In the genomic region with DNA sequence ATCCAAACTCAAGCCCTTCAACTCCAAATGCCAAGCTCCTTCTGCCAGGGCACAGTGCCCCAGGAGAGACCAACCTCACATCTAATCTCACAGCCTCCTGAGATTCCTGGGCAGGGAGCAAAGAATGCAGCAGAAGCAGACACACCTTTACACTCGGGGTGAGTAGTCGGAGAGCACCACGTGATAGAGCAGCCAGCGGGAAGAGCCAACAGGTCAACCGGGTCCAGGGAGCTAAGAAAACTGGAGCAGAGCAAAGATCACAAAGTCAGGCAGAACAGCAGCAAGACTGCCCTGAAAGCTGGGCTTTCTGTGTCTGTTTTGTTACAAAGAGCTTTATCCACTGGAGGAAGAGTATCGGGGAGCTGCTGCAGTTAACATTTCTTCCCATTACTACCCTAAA, we compare ENCODE assay signal across 15 cellular contexts.
"Had no signal": no experiment of that assay in that cellular context is flagged by ENCODE, and none has a peak within 500 bp of the region (broad histone marks: within the 10 kb centered on the region; RNA-seq: fewer than 3 reads in every experiment).

No MANE protein-coding gene starts in this region.

- ATAC-seq: activated CD8-positive, alpha-beta memory T cell treated with anti-CD3 and anti-CD28 coated beads, Interleukin-2, amount 10 ng/mL, durations not matched to agents 7 days and 5 days; activated naive CD4-positive, alpha-beta T cell treated with anti-CD3 and anti-CD28 coated beads, Interleukin-2, amount 50 U/mL, for 72 hours; natural killer cell treated with Interleukin-12 subunit alpha and Interleukin-12 subunit beta and Interleukin-15 and Interleukin-18, amount 100 ng/mL, for 72 hours; stimulated activated naive CD8-positive, alpha-beta T cell treated with anti-CD3 and anti-CD28 coated beads, Interleukin-15, amount 100 ng/mL, for 72 hours had no signal

- H3K27ac Mint-ChIP-seq: activated CD8-positive, alpha-beta memory T cell treated with anti-CD3 and anti-CD28 coated beads, Interleukin-2, amount 10 ng/mL, durations not matched to agents 7 days and 5 days; activated naive CD4-positive, alpha-beta T cell treated with anti-CD3 and anti-CD28 coated beads, Interleukin-2, amount 50 U/mL, for 72 hours; activated T-cell treated with anti-CD3 and anti-CD28 coated beads, Interleukin-2, amount 50 U/mL, for 24 hours; brain; natural killer cell treated with Interleukin-12 subunit alpha and Interleukin-12 subunit beta and Interleukin-15 and Interleukin-18, amount 100 ng/mL, for 72 hours; stimulated activated naive CD8-positive, alpha-beta T cell treated with anti-CD3 and anti-CD28 coated beads, Interleukin-15, amount 100 ng/mL, for 72 hours had no signal

- H3K4me3 Mint-ChIP-seq: activated CD8-positive, alpha-beta memory T cell treated with anti-CD3 and anti-CD28 coated beads, Interleukin-2, amount 10 ng/mL, durations not matched to agents 7 days and 5 days; activated T-cell treated with anti-CD3 and anti-CD28 coated beads, Interleukin-2, amount 50 U/mL, for 24 hours; brain; natural killer cell treated with Interleukin-12 subunit alpha and Interleukin-12 subunit beta and Interleukin-15 and Interleukin-18, amount 100 ng/mL, for 72 hours; stimulated activated naive CD8-positive, alpha-beta T cell treated with anti-CD3 and anti-CD28 coated beads, Interleukin-15, amount 100 ng/mL, for 72 hours had no signal

- H3K9me3 ChIP-seq: vagina had no signal

- H3K36me3 Mint-ChIP-seq: activated CD8-positive, alpha-beta memory T cell treated with anti-CD3 and anti-CD28 coated beads, Interleukin-2, amount 10 ng/mL, durations not matched to agents 7 days and 5 days; activated naive CD4-positive, alpha-beta T cell treated with anti-CD3 and anti-CD28 coated beads, Interleukin-2, amount 50 U/mL, for 72 hours; brain; natural killer cell treated with Interleukin-12 subunit alpha and Interleukin-12 subunit beta and Interleukin-15 and Interleukin-18, amount 100 ng/mL, for 72 hours had no signal

- H3K4me3 ChIP-seq: dorsolateral prefrontal cortex, vagina had no signal

- H3K9me3 Mint-ChIP-seq: activated naive CD4-positive, alpha-beta T cell treated with anti-CD3 and anti-CD28 coated beads, Interleukin-2, amount 50 U/mL, for 72 hours; activated T-cell treated with anti-CD3 and anti-CD28 coated beads, Interleukin-2, amount 50 U/mL, for 24 hours; natural killer cell treated with Interleukin-12 subunit alpha and Interleukin-12 subunit beta and Interleukin-15 and Interleukin-18, amount 100 ng/mL, for 72 hours; stimulated activated naive CD8-positive, alpha-beta T cell treated with anti-CD3 and anti-CD28 coated beads, Interleukin-15, amount 100 ng/mL, for 72 hours had no signal

- H3K27ac ChIP-seq: dorsolateral prefrontal cortex, vagina had no signal

- H3K27me3 Mint-ChIP-seq: natural killer cell treated with Interleukin-12 subunit alpha and Interleukin-12 subunit beta and Interleukin-15 and Interleukin-18, amount 100 ng/mL, for 72 hours had no signal

- DNase-seq: activated CD4-positive, alpha-beta T cell treated with anti-CD3 and anti-CD28 coated beads for 1 hour; activated CD4-positive, alpha-beta T cell treated with anti-CD3 and anti-CD28 coated beads, Interleukin-2, amount 50 U/mL, for 48 hours; activated CD8-positive, alpha-beta memory T cell treated with anti-CD3 and anti-CD28 coated beads, Interleukin-2, amount 10 ng/mL, durations not matched to agents 7 days and 5 days; activated effector memory CD4-positive, alpha-beta T cell treated with anti-CD3 and anti-CD28 coated beads, Interleukin-2, amount 50 U/mL, for 16 hours; activated T-cell treated with anti-CD3 and anti-CD28 coated beads, Interleukin-2, amount 50 U/mL, for 24 hours; amniotic stem cell; cerebellar nuclear complex; dorsolateral prefrontal cortex; stimulated activated CD4-positive, alpha-beta T cell treated with anti-CD3 and anti-CD28 coated beads, Interleukin-15, amount 100 ng/mL, for 24 hours; stimulated activated CD4-positive, alpha-beta T cell treated with anti-CD3 and anti-CD28 coated beads, Interleukin-4, amount 100 ng/mL, for 24 hours; stimulated activated naive CD8-positive, alpha-beta T cell treated with anti-CD3 and anti-CD28 coated beads, Interleukin-15, amount 100 ng/mL, for 72 hours had no signal

- H3K27me3 ChIP-seq: dorsolateral prefrontal cortex, vagina had no signal
